ENCODE assay signal across 8 cellular contexts in genomic region chr15:89647191-89647851, GRCh38. TPM values are rescaled to one million over a fixed set of nuclear protein-coding genes. Genes with fewer than 3 reads are reported as not detected.
DNase-seq lines count a peak whose midpoint lies in the region; ATAC-seq and TF ChIP-seq lines count a peak whose summit lies in the region.

No MANE protein-coding gene starts in this region.

- H3K9me3 ChIP-seq in PC-3 (ENCODE audit: low read length) (no peaks in the 10 kb centered on the region), fibroblast of lung (ENCODE audit: control insufficient read depth, insufficient read depth, low read depth, low read length) (no peaks in the 10 kb centered on the region)

- H3K27me3 ChIP-seq in PC-3 (ENCODE audit: low read length) (no peaks in the 10 kb centered on the region), fibroblast of lung (ENCODE audit: control insufficient read depth, insufficient read depth, low read length) (no peaks in the 10 kb centered on the region)

- H3K9me3 Mint-ChIP-seq in activated T-cell treated with anti-CD3 and anti-CD28 coated beads, Interleukin-2, amount 50 U/mL, for 24 hours: no peaks in the 10 kb centered on the region
- no peaks in the 10 kb centered on the region for H3K9me3 Mint-ChIP-seq in natural killer cell treated with Interleukin-12 subunit alpha and Interleukin-12 subunit beta and Interleukin-15 and Interleukin-18, amount 100 ng/mL, for 72 hours

- H3K27ac ChIP-seq in PC-3 (ENCODE audit: low read length) (no peak overlapping the region), fibroblast of lung (ENCODE audit: insufficient read depth, low read length) (no peak overlapping the region)

- H3K4me1 ChIP-seq in PC-3 (ENCODE audit: insufficient read depth, low read length) (no peaks in the 10 kb centered on the region), fibroblast of lung (ENCODE audit: control insufficient read depth, extremely low read depth, insufficient read depth, low read length) (no peaks in the 10 kb centered on the region)

- H3K4me3 Mint-ChIP-seq in activated T-cell treated with anti-CD3 and anti-CD28 coated beads, Interleukin-2, amount 50 U/mL, for 24 hours: no peak overlapping the region
- H3K4me3 Mint-ChIP-seq in natural killer cell treated with Interleukin-12 subunit alpha and Interleukin-12 subunit beta and Interleukin-15 and Interleukin-18, amount 100 ng/mL, for 72 hours: no peak overlapping the region

- H3F3A ChIP-seq in PC-3 (ENCODE audit: low read length, unreplicated experiment): no peaks in the 10 kb centered on the region

- H3K4me1 Mint-ChIP-seq in activated T-cell treated with anti-CD3 and anti-CD28 coated beads, Interleukin-2, amount 50 U/mL, for 24 hours (ENCODE audit: low read depth): peaks cover 2% of the 10 kb centered on the region
- H3K4me1 Mint-ChIP-seq in natural killer cell treated with Interleukin-12 subunit alpha and Interleukin-12 subunit beta and Interleukin-15 and Interleukin-18, amount 100 ng/mL, for 72 hours (ENCODE audit: low read depth in 2 of 2): peaks cover 0 to 4% of the 10 kb centered on the region in 2 donors

- intact Hi-C loops in PC-3 (cut with micrococcal nuclease): no loop called here

- H3K4me2 ChIP-seq in PC-3 (ENCODE audit: low read length) (no peak overlapping the region), fibroblast of lung (ENCODE audit: extremely low read depth, insufficient read depth, low read length) (no peak overlapping the region)

- H3K36me3 ChIP-seq in PC-3 (ENCODE audit: low read depth, low read length) (peaks cover 27% of the 10 kb centered on the region), fibroblast of lung (ENCODE audit: control insufficient read depth, insufficient read depth, low read length) (peaks cover 3% of the 10 kb centered on the region)

- CTCF ChIA-PET in PC-3 (lab: Charles Lee): no interaction called here

- POLR2A ChIA-PET in PC-3 (lab: Charles Lee; ENCODE audit: unreplicated experiment): interaction anchor here (0.7 kb wide), 1 partner anchor 25 kb away, joined by 3 read pairs; no protein-coding TSS in a partner anchor

- no peaks in the 10 kb centered on the region for H3K36me3 Mint-ChIP-seq in activated T-cell treated with anti-CD3 and anti-CD28 coated beads, Interleukin-2, amount 50 U/mL, for 24 hours (ENCODE audit: low read depth)
- no peaks in the 10 kb centered on the region for H3K36me3 Mint-ChIP-seq in natural killer cell treated with Interleukin-12 subunit alpha and Interleukin-12 subunit beta and Interleukin-15 and Interleukin-18, amount 100 ng/mL, for 72 hours

- peak; percentile 93 for DNase-seq in AG20443 (ENCODE audit: low spot score)
- peak; percentile 72 for DNase-seq in PC-3
- peak; percentile 80 for DNase-seq in activated T-cell treated with anti-CD3 and anti-CD28 coated beads, Interleukin-2, amount 50 U/mL, for 24 hours
- peak; percentile 28 to 53 for DNase-seq in fibroblast of lung (ENCODE audit: low read depth in 2 of 2)
- DNase-seq in natural killer cell treated with Interleukin-12 subunit alpha and Interleukin-12 subunit beta and Interleukin-15 and Interleukin-18, amount 100 ng/mL, for 72 hours (ENCODE audit: low spot score): no peak
- DNase-seq in superior temporal gyrus (ENCODE audit: extremely low spot score): peak; percentile 25

- H3K9ac ChIP-seq in PC-3 (ENCODE audit: low read length): no peak overlapping the region
- no peak overlapping the region for H3K9ac ChIP-seq in fibroblast of lung (ENCODE audit: insufficient read depth, low read length)

- H3K4me3 ChIP-seq in PC-3 (ENCODE audit: low read length): no peak overlapping the region
- H3K4me3 ChIP-seq in fibroblast of lung (replicated peaks in 1 of 4; ENCODE audit: control extremely low read depth in 1 of 4, insufficient read depth in 1 of 4, low read depth in 3 of 4, low read length in 4 of 4): no peak overlapping the region

- no peak overlapping the region for H3K27ac Mint-ChIP-seq in activated T-cell treated with anti-CD3 and anti-CD28 coated beads, Interleukin-2, amount 50 U/mL, for 24 hours
- peak overlapping the region in 1 of 2 donors; percentile 31 for H3K27ac Mint-ChIP-seq in natural killer cell treated with Interleukin-12 subunit alpha and Interleukin-12 subunit beta and Interleukin-15 and Interleukin-18, amount 100 ng/mL, for 72 hours

- H4K20me1 ChIP-seq in PC-3 (ENCODE audit: low read length) (no peaks in the 10 kb centered on the region), fibroblast of lung (ENCODE audit: control insufficient read depth, extremely low read depth, insufficient read depth, low read length) (no peaks in the 10 kb centered on the region)

- ATAC-seq in GM21619 (IDR thresholded peaks at IDR 0.05; ENCODE audit: unreplicated experiment): peak; percentile 61
- peak; percentile 97 for ATAC-seq in PC-3
- ATAC-seq in natural killer cell treated with Interleukin-12 subunit alpha and Interleukin-12 subunit beta and Interleukin-15 and Interleukin-18, amount 100 ng/mL, for 72 hours: peak; percentile 61 to 72
- ATAC-seq in GM21717 (IDR thresholded peaks at IDR 0.05; ENCODE audit: unreplicated experiment): no peak

- H2AFZ ChIP-seq in PC-3 (ENCODE audit: low read length): no peak overlapping the region
- no peak overlapping the region for H2AFZ ChIP-seq in fibroblast of lung (ENCODE audit: low read length)

- H3K9me2 ChIP-seq in PC-3 (replicated peaks; ENCODE audit: low read length): no peaks in the 10 kb centered on the region

- no TSS peak for BruUV-seq in PC-3 (replicated peaks; lab: Mats Ljungman, UMichigan)

- peaks cover 13% of the 10 kb centered on the region for H3K79me2 ChIP-seq in PC-3 (ENCODE audit: low read length)
- H3K79me2 ChIP-seq in fibroblast of lung (ENCODE audit: control insufficient read depth, insufficient read depth, low read length): no peaks in the 10 kb centered on the region

- TF ChIP-seq CTCF in PC-3 (conservative IDR thresholded peaks at IDR 0.05; ENCODE audit: low read depth, low read length): peak; percentile 88
- peak; percentile 77 to 94 for TF ChIP-seq CTCF in fibroblast of lung (conservative IDR thresholded peaks at IDR 0.05 in 1 of 2, IDR thresholded peaks at IDR 0.05 in 1 of 2; ENCODE audit: low read depth in 1 of 2, low read length in 2 of 2)

- H3K27me3 Mint-ChIP-seq in activated T-cell treated with anti-CD3 and anti-CD28 coated beads, Interleukin-2, amount 50 U/mL, for 24 hours: peaks cover 10% of the 10 kb centered on the region
- no peaks in the 10 kb centered on the region for H3K27me3 Mint-ChIP-seq in natural killer cell treated with Interleukin-12 subunit alpha and Interleukin-12 subunit beta and Interleukin-15 and Interleukin-18, amount 100 ng/mL, for 72 hours

RNA-seq across cellular contexts. Expression of gene KIF7, which starts 7.9 kb away (rescaled TPM):
- total RNA-seq in PC-3 (2014; rRNA removed) (18.8 and 27.2 TPM in 2 replicates), fibroblast of lung (11.4 and 11.6 TPM in 2 replicates)
- polyA plus RNA-seq in fibroblast of lung: 2.9 and 3.6 TPM in 2 replicates
- polyA plus RNA-seq in fibroblast of lung (2012): 6.1 and 7.3 TPM in 2 replicates
- 2.7 and 7.0 TPM in 2 replicates for polyA minus RNA-seq in fibroblast of lung (ENCODE audit: low replicate concordance)
- total RNA-seq in natural killer cell treated with Interleukin-12 subunit alpha and Interleukin-12 subunit beta and Interleukin-15 and Interleukin-18, amount 100 ng/mL, for 72 hours: 1 to 10 TPM in 1 of 2 donors, under 1 TPM in 1; 1.00 to 1.4 TPM

RNA-seq across cellular contexts. Expression of gene PLIN1, which starts 31.8 kb away (rescaled TPM):
- total RNA-seq in PC-3 (2014; rRNA removed) (1.0 and 1.3 TPM in 2 replicates), fibroblast of lung (0.50 and 0.51 TPM in 2 replicates)
- polyA plus RNA-seq in fibroblast of lung: 0.02 and 0.06 TPM in 2 replicates
- not detected in 2 replicates for polyA plus RNA-seq in fibroblast of lung (2012)
- polyA minus RNA-seq in fibroblast of lung (ENCODE audit: low replicate concordance): not detected in 2 replicates
- 1 to 10 TPM in 1 of 2 donors, under 1 TPM in 1; 0.33 to 1.0 TPM for total RNA-seq in natural killer cell treated with Interleukin-12 subunit alpha and Interleukin-12 subunit beta and Interleukin-15 and Interleukin-18, amount 100 ng/mL, for 72 hours

RNA-seq across cellular contexts. Expression of gene PEX11A, which starts 43.2 kb away (rescaled TPM):
- total RNA-seq in PC-3 (2014; rRNA removed): 7.8 and 9.7 TPM in 2 replicates
- total RNA-seq in fibroblast of lung: 11.7 and 15.9 TPM in 2 replicates
- polyA plus RNA-seq in fibroblast of lung: 4.0 and 6.6 TPM in 2 replicates
- 3.4 and 5.0 TPM in 2 replicates for polyA plus RNA-seq in fibroblast of lung (2012)
- polyA minus RNA-seq in fibroblast of lung (ENCODE audit: low replicate concordance): 0.37 and 6.0 TPM in 2 replicates
- 1 to 10 TPM; 3.1 to 3.2 TPM for total RNA-seq in natural killer cell treated with Interleukin-12 subunit alpha and Interleukin-12 subunit beta and Interleukin-15 and Interleukin-18, amount 100 ng/mL, for 72 hours

RNA-seq across cellular contexts. Expression of gene WDR93, which starts 43.3 kb away (rescaled TPM):
- 0.22 TPM in 1 of 2 replicates, not detected in the other for total RNA-seq in PC-3 (2014; rRNA removed)
- total RNA-seq in fibroblast of lung: under 0.01 and 0.17 TPM in 2 replicates
- 0.14 TPM in 1 of 2 replicates, not detected in the other for polyA plus RNA-seq in fibroblast of lung
- polyA plus RNA-seq in fibroblast of lung (2012): 0.05 and 0.07 TPM in 2 replicates
- polyA minus RNA-seq in fibroblast of lung (ENCODE audit: low replicate concordance): not detected in 2 replicates
- total RNA-seq in natural killer cell treated with Interleukin-12 subunit alpha and Interleukin-12 subunit beta and Interleukin-15 and Interleukin-18, amount 100 ng/mL, for 72 hours: not detected
